8 cellular contexts compared by ENCODE assay signal in genomic region chr7:52362521-52362920, GRCh38.
"Had no signal": no experiment of that assay in that cellular context is flagged by ENCODE, and none has a peak within 500 bp of the region (broad histone marks: within the 10 kb centered on the region; RNA-seq: fewer than 3 reads in every experiment).

No MANE protein-coding gene starts in this region.

- H3K27ac Mint-ChIP-seq: IgD-negative memory B cell had no signal

- FAIRE-seq: HepG2, HTR-8/SVneo, K562 had no signal

- DNase-seq: IMR-90, KBM-7, KG1 had no signal

- H3K27me3 Mint-ChIP-seq: IgD-negative memory B cell had no signal

- H3K27ac ChIP-seq: HL-60 had no signal

- H3K4me1 Mint-ChIP-seq: IgD-negative memory B cell had no signal

- H3K36me3 Mint-ChIP-seq: IgD-negative memory B cell had no signal

- H3K4me3 Mint-ChIP-seq: IgD-negative memory B cell had no signal

- H3K4me3 ChIP-seq: K562 had no signal
